Comparison of ENCODE assay signal across 1 cellular context in the genomic region with DNA sequence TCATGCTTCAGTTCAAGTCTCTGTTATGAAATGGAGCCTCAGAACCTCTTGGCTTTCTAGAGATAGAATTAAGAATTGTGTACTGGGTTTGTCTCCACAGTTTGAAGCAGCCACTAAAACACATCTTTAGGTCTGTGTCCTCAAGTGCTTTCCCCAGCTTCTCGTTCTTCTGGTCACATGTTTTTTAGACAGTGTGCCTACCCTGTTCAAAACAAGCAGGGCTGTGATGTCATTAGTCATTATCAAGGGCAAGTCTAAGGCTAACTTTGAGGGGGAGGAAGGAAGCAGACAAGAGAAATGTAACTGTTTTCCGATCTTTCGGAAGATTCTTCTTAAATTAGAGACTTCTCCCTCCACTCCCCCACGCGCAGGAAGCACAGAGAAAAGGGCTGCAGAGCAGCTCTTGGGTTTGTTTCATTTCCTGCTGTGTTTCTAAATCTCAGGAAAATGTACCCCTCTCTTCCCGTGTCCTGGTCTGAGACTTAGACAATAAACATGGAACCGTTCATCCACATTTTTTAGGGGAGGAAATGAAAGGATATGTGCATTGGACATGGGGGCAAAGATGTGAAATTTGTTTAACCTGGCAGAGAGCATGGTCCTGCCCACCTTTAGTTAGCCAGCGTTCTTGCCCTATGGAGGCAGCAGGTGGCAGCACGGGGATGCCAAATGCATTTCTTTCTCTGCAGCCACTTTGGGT.
TF ChIP-seq lines count a peak whose summit lies in the region.

No MANE protein-coding gene starts in this region.

TF ChIP-seq in HepG2, 621 proteins besides CTCF, POLR2A, EP300 and RAD21:
- TF ChIP-seq RAD51 (IDR thresholded peaks at IDR 0.05; ENCODE audit: borderline replicate concordance) (no peak), ZNF501 (CRISPR knock-in tag; IDR thresholded peaks at IDR 0.05) (peak; percentile 42; the same call in 1 of the 2 replicates), ZNF558 (CRISPR knock-in tag; IDR thresholded peaks at IDR 0.05; ENCODE audit: borderline replicate concordance) (no peak), ZNF3 (CRISPR knock-in tag; IDR thresholded peaks at IDR 0.05) (0 out of 2 replicates have a peak, but pooled peaks have one; percentile 73), SMC3 (IDR thresholded peaks at IDR 0.05; ENCODE audit: low read length) (peak; percentile 70; the same call in 1 of the 2 replicates), IKZF1 (IDR thresholded peaks at IDR 0.05) (no peak), ZBTB38 (CRISPR knock-in tag; IDR thresholded peaks at IDR 0.05) (no peak), BORCS8-MEF2B (CRISPR knock-in tag; IDR thresholded peaks at IDR 0.05) (peak; percentile 27; the same call in 1 of the 2 replicates), REXO4 (CRISPR knock-in tag; IDR thresholded peaks at IDR 0.05; ENCODE audit: borderline replicate concordance) (no peak), STAG1 (CRISPR knock-in tag; IDR thresholded peaks at IDR 0.05) (peak; percentile 80)
- TF ChIP-seq, protein P1, sequence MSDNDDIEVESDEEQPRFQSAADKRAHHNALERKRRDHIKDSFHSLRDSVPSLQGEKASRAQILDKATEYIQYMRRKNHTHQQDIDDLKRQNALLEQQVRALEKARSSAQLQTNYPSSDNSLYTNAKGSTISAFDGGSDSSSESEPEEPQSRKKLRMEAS (IDR thresholded peaks at IDR 0.05): no peak
- TF ChIP-seq, protein P2, sequence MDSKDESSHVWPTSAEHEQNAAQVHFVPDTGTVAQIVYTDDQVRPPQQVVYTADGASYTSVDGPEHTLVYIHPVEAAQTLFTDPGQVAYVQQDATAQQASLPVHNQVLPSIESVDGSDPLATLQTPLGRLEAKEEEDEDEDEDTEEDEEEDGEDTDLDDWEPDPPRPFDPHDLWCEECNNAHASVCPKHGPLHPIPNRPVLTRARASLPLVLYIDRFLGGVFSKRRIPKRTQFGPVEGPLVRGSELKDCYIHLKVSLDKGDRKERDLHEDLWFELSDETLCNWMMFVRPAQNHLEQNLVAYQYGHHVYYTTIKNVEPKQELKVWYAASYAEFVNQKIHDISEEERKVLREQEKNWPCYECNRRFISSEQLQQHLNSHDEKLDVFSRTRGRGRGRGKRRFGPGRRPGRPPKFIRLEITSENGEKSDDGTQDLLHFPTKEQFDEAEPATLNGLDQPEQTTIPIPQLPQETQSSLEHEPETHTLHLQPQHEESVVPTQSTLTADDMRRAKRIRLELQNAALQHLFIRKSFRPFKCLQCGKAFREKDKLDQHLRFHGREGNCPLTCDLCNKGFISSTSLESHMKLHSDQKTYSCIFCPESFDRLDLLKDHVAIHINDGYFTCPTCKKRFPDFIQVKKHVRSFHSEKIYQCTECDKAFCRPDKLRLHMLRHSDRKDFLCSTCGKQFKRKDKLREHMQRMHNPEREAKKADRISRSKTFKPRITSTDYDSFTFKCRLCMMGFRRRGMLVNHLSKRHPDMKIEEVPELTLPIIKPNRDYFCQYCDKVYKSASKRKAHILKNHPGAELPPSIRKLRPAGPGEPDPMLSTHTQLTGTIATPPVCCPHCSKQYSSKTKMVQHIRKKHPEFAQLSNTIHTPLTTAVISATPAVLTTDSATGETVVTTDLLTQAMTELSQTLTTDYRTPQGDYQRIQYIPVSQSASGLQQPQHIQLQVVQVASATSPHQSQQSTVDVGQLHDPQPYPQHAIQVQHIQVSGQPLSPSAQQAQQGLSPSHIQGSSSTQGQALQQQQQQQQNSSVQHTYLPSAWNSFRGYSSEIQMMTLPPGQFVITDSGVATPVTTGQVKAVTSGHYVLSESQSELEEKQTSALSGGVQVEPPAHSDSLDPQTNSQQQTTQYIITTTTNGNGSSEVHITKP (CRISPR knock-in tag; IDR thresholded peaks at IDR 0.05; ENCODE audit: low read depth): peak; percentile 38; the same call in 1 of the 2 replicates
